ENCODE assay signal across 19 cellular contexts in the genomic region with DNA sequence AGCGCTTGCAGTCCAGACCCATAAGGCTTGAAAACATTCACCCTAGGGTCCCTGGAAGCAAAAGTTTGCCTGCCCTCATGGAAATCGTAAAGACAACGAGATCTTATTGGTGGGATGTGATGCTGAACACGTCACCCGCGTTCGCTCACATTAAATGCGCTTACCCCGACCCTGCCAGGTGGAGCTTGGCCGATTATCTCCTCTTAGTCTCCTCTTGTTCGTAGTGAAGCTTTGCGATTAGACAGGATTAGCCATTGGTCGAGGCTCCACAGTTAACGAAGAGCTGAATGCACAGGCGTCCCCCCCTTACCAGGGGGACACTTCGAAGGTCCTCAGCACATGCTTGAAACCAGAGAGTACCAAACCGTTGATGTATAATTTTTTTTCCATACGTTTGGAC. TPM values are rescaled to one million over a fixed set of nuclear protein-coding genes. Genes with fewer than 3 reads are reported as not detected.
"Had no signal": no experiment of that assay in that cellular context is flagged by ENCODE, and none has a peak within 500 bp of the region (broad histone marks: within the 10 kb centered on the region; RNA-seq: fewer than 3 reads in every experiment).

No MANE protein-coding gene starts in this region.

- H3K9me3 ChIP-seq: esophagus muscularis mucosa, gastrocnemius medialis, heart right ventricle, left lung, lower lobe of right lung, neutrophil, right atrium auricular region, sigmoid colon had no signal

- H3K4me1 ChIP-seq: esophagus muscularis mucosa, gastrocnemius medialis, left lung, lower lobe of right lung, right atrium auricular region, sigmoid colon had no signal

- H3K4me3 ChIP-seq: esophagus muscularis mucosa, gastrocnemius medialis, heart right ventricle, left lung, lower lobe of right lung, right atrium auricular region, sigmoid colon, skin epidermis had no signal

- H3K36me3 ChIP-seq: esophagus muscularis mucosa, gastrocnemius medialis, lower lobe of right lung, neutrophil, right atrium auricular region, sigmoid colon had no signal

- FAIRE-seq: colon, islet of Langerhans had no signal

- DNase-seq: effector memory CD8-positive, alpha-beta T cell; gastrocnemius medialis; heart right ventricle; hypothalamus; left lung; lower lobe of right lung; midbrain; sigmoid colon; stimulated activated naive CD4-positive, alpha-beta T cell treated with Interleukin-2 at 50 U/mL for 16 hours; trophoblast cell had no signal

- H3K27ac ChIP-seq: epithelial cell of prostate, esophagus muscularis mucosa, gastrocnemius medialis, heart right ventricle, left lung, lower lobe of right lung, neutrophil, right atrium auricular region, sigmoid colon, skin epidermis had no signal

RNA-seq across cellular contexts. Expression of a gene that starts 50.2 kb away (rescaled TPM):
- total RNA-seq: fibroblast of villous mesenchyme, gastrocnemius medialis, right atrium auricular region had no signal
- polyA plus RNA-seq: neural cell had no signal
